8 cellular contexts compared by ENCODE assay signal in genomic region chr20:48920527-48921167, GRCh38. TPM values are rescaled to one million over a fixed set of nuclear protein-coding genes. Genes with fewer than 3 reads are reported as not detected.
DNase-seq lines count a peak whose midpoint lies in the region; ATAC-seq and TF ChIP-seq lines count a peak whose summit lies in the region.

No MANE protein-coding gene starts in this region.

- peak overlapping the region; percentile 97 for H3K4me3 ChIP-seq in DOHH2 (ENCODE audit: low read length)
- peak overlapping the region; percentile 94 for H3K4me3 ChIP-seq in SU-DHL-6 (ENCODE audit: insufficient read depth, low read length, poor library complexity, severe bottlenecking)
- peak overlapping the region; percentile 74 to 97 (median 84) for H3K4me3 ChIP-seq in fibroblast of lung (replicated peaks in 1 of 4; ENCODE audit: control extremely low read depth in 1 of 4, insufficient read depth in 1 of 4, low read depth in 3 of 4, low read length in 4 of 4)
- H3K4me3 ChIP-seq in psoas muscle = peak overlapping the region; percentile 77

- H2AFZ ChIP-seq in SU-DHL-6 (ENCODE audit: low read depth, low read length, severe bottlenecking) (peak overlapping the region; percentile 99), fibroblast of lung (ENCODE audit: low read length) (peak overlapping the region; percentile 99)

- H3K79me2 ChIP-seq in DOHH2 (ENCODE audit: control insufficient read depth, low read length) = peaks cover 39% of the 10 kb centered on the region
- H3K79me2 ChIP-seq in SU-DHL-6 (ENCODE audit: insufficient read depth, low read length) = peaks cover 38% of the 10 kb centered on the region
- peaks cover 37% of the 10 kb centered on the region for H3K79me2 ChIP-seq in fibroblast of lung (ENCODE audit: control insufficient read depth, insufficient read depth, low read length)

- H3K9me2 ChIP-seq in DOHH2 (replicated peaks; ENCODE audit: control insufficient read depth, low read length) (no peaks in the 10 kb centered on the region), SU-DHL-6 (replicated peaks; ENCODE audit: insufficient read depth, low read length) (no peaks in the 10 kb centered on the region)

- DNase-seq in fibroblast of lung (ENCODE audit: low read depth in 2 of 2) = no peak
- no peak for DNase-seq in psoas muscle
- DNase-seq in C1 segment of cervical spinal cord (lab: John Stamatoyannopoulos, UW) = no peak
- DNase-seq in stimulated activated CD4-positive, alpha-beta T cell treated with anti-CD3 and anti-CD28 coated beads, Interleukin-4, amount 100 ng/mL, for 1 hour = no peak
- DNase-seq in NCI-H69 (lab: John Stamatoyannopoulos, UW) = no peak
- no peak for DNase-seq in NCI-H510A (lab: John Stamatoyannopoulos, UW)

- H3K36me3 ChIP-seq in DOHH2 (ENCODE audit: control insufficient read depth, low read length) (peaks cover 7% of the 10 kb centered on the region; the same call in 1 of the 2 replicates), SU-DHL-6 (ENCODE audit: low read length) (no peaks in the 10 kb centered on the region), fibroblast of lung (ENCODE audit: control insufficient read depth, insufficient read depth, low read length) (no peaks in the 10 kb centered on the region), psoas muscle (ENCODE audit: insufficient read depth in 1 of 2, low read depth in 1 of 2) (no peaks in the 10 kb centered on the region)

- H4K20me1 ChIP-seq in DOHH2 (ENCODE audit: control insufficient read depth, insufficient read depth, low read depth, low read length) = no peaks in the 10 kb centered on the region
- H4K20me1 ChIP-seq in SU-DHL-6 (ENCODE audit: low read depth, low read length) = no peaks in the 10 kb centered on the region
- no peaks in the 10 kb centered on the region for H4K20me1 ChIP-seq in fibroblast of lung (ENCODE audit: control insufficient read depth, extremely low read depth, insufficient read depth, low read length)

- H3F3A ChIP-seq in DOHH2 (ENCODE audit: control insufficient read depth, insufficient read depth) (peaks cover 12% of the 10 kb centered on the region), SU-DHL-6 (ENCODE audit: insufficient read depth) (peaks cover 18% of the 10 kb centered on the region)

- ATAC-seq in psoas muscle = no peak

- intact Hi-C loops in psoas muscle (cut with DNase I) = no loop called here

- H3K9ac ChIP-seq in SU-DHL-6 (ENCODE audit: low read length) = peak overlapping the region; percentile 95
- peak overlapping the region; percentile 98 for H3K9ac ChIP-seq in fibroblast of lung (ENCODE audit: insufficient read depth, low read length)

- no peak for TF ChIP-seq CTCF in DOHH2 (IDR thresholded peaks at IDR 0.05; ENCODE audit: low read depth, low read length, poor library complexity, severe bottlenecking)
- no peak for TF ChIP-seq CTCF in SU-DHL-6 (IDR thresholded peaks at IDR 0.05; ENCODE audit: insufficient read depth, low read length, poor library complexity, severe bottlenecking)
- TF ChIP-seq CTCF in fibroblast of lung (conservative IDR thresholded peaks at IDR 0.05 in 1 of 2, IDR thresholded peaks at IDR 0.05 in 1 of 2; ENCODE audit: low read depth in 1 of 2, low read length in 2 of 2) = no peak
- TF ChIP-seq CTCF in psoas muscle (IDR thresholded peaks at IDR 0.05) = no peak

- H3K4me1 ChIP-seq in DOHH2 (ENCODE audit: control insufficient read depth, low read length) (peaks cover 47% of the 10 kb centered on the region), fibroblast of lung (ENCODE audit: control insufficient read depth, extremely low read depth, insufficient read depth, low read length) (no peaks in the 10 kb centered on the region), psoas muscle (peaks cover 31% of the 10 kb centered on the region)

- H3K27ac ChIP-seq in DOHH2 (ENCODE audit: low read depth, low read length) (peak overlapping the region; percentile 39), SU-DHL-6 (ENCODE audit: low read depth, low read length) (no peak overlapping the region), fibroblast of lung (ENCODE audit: insufficient read depth, low read length) (peak overlapping the region; percentile 92), psoas muscle (peak overlapping the region; percentile 95)

- H3K27me3 ChIP-seq in DOHH2 (ENCODE audit: control insufficient read depth, low read length) (no peaks in the 10 kb centered on the region), SU-DHL-6 (ENCODE audit: low read length) (no peaks in the 10 kb centered on the region), fibroblast of lung (ENCODE audit: control insufficient read depth, insufficient read depth, low read length) (no peaks in the 10 kb centered on the region), psoas muscle (ENCODE audit: insufficient read depth in 3 of 3, low read length in 2 of 3) (no peaks in the 10 kb centered on the region)

- peak overlapping the region; percentile 77 for H3K4me2 ChIP-seq in DOHH2 (ENCODE audit: low read length)
- H3K4me2 ChIP-seq in SU-DHL-6 (ENCODE audit: low read depth, low read length, poor library complexity, severe bottlenecking) = peak overlapping the region; percentile 72
- peak overlapping the region; percentile 98 for H3K4me2 ChIP-seq in fibroblast of lung (ENCODE audit: extremely low read depth, insufficient read depth, low read length)

- WGBS in psoas muscle, 3 donors = 24 to 29% (median 28%) methylated on average over 10 of the region's 10 CpGs

- H3K9me3 ChIP-seq in DOHH2 (ENCODE audit: control insufficient read depth, insufficient read depth, low read length) = no peaks in the 10 kb centered on the region
- H3K9me3 ChIP-seq in SU-DHL-6 (ENCODE audit: insufficient read depth, low read length) = no peaks in the 10 kb centered on the region
- no peaks in the 10 kb centered on the region for H3K9me3 ChIP-seq in fibroblast of lung (ENCODE audit: control insufficient read depth, insufficient read depth, low read depth, low read length)
- H3K9me3 ChIP-seq in psoas muscle = no peaks in the 10 kb centered on the region

RNA-seq across cellular contexts. Expression of gene ARFGEF2, which starts 0.9 kb away (rescaled TPM):
- 30.8 and 42.8 TPM in 2 replicates for total RNA-seq in fibroblast of lung
- polyA plus RNA-seq in fibroblast of lung = 14.7 and 17.3 TPM in 2 replicates
- polyA plus RNA-seq in fibroblast of lung (2012) = 10.1 and 13.5 TPM in 2 replicates
- polyA minus RNA-seq in fibroblast of lung (ENCODE audit: low replicate concordance) = 32.1 and 35.1 TPM in 2 replicates
- 10 to 100 TPM; 21.3 to 36.1 (median 23.4) TPM for total RNA-seq in psoas muscle
- 10 to 100 TPM in 2 of 3 donors, 1 to 10 TPM in 1; 7.8 to 23.7 (median 12.5) TPM for polyA plus RNA-seq in psoas muscle
